20 cellular contexts compared by ENCODE assay signal in the genomic region with DNA sequence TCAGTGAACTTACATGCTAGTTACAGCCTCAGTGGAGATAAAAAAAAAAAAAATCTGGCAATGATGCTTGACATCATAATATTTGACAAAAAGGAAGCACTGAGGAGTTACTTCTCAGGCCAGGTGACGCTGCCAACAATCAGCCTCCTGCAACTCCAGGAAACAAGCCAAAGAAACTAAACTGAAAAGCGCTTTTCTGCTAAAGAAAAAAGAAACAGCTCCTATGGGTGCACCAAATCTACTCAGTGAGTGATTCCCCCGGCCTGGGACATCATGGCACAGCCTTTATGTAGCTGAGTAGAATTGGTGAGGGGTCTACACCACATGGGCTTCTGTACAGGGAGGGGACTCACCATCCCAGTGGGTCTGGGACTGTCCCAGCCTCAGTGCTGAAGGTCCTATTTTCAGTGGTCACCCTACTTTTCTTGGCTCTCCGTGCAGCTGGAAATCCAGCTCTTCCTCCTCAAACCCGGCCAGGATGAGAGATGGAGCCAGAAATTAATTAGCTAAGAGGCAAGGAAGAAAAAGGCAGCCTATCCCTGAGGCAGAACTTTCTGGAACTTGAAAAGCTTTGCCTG.
DNase-seq lines count a peak whose midpoint lies in the region; ATAC-seq, FAIRE-seq and TF ChIP-seq lines count a peak whose summit lies in the region.
"Had no signal": no experiment of that assay in that cellular context is flagged by ENCODE, and none has a peak within 500 bp of the region (broad histone marks: within the 10 kb centered on the region; RNA-seq: fewer than 3 reads in every experiment).

No MANE protein-coding gene starts in this region.

- peaks cover 47% of the 10 kb centered on the region for H3K4me1 ChIP-seq in A549

- ATAC-seq in A549, result peak; percentile 55 to 64

- TF ChIP-seq RAD21 in A549 (conservative IDR thresholded peaks at IDR 0.05 in 1 of 2, IDR thresholded peaks at IDR 0.05 in 1 of 2), result no peak

- CTCF ChIA-PET in A549 (lab: Yijun Ruan, JAX), result interaction anchor here (0.7 to 1.5 kb wide), 6 partner anchors 9 to 134 kb away, joined by 3 to 5 read pairs (median 3); no protein-coding TSS in a partner anchor

- FAIRE-seq in A549 (lab: Jason Lieb, UNC), result no peak
- no peak for FAIRE-seq in GM12891 (lab: Jason Lieb, UNC)
- FAIRE-seq: frontal cortex, small intestine had no signal

- no peaks in the 10 kb centered on the region for H3K9me3 ChIP-seq in A549

- H3K4me3 ChIP-seq in A549, result peak overlapping the region; percentile 17; the same call in 1 of the 3 replicates
- H3K4me3 ChIP-seq in dorsolateral prefrontal cortex, result peak overlapping the region in 1 of 59 donors; percentile 2
- H3K4me3 ChIP-seq: lung had no signal

- no peak for DNase-seq in A549 (ENCODE audit: low read depth in 1 of 2, low spot score in 1 of 2)
- DNase-seq in dorsolateral prefrontal cortex, result peak in 1 of 10 donors; percentile 54
- peak; percentile 52 for DNase-seq in midbrain (lab: John Stamatoyannopoulos, UW)
- no peak for DNase-seq in GM12891 (ENCODE audit: insufficient read length, low spot score)
- DNase-seq in NCI-H1417 treated with DMSO at 0.1 percent for 48 hours (lab: John Stamatoyannopoulos, UW), result no peak
- no peak for DNase-seq in AML-193 (lab: John Stamatoyannopoulos, UW)
- DNase-seq in NCI-H774 (lab: John Stamatoyannopoulos, UW), result no peak
- DNase-seq: 8988T; activated naive CD4-positive, alpha-beta T cell treated with anti-CD3 and anti-CD28 coated beads, Interleukin-2, amount 10 ng/mL, durations not matched to agents 7 days and 5 days; amniotic stem cell; erythroblast; GF-D8; H7; islet precursor cell; NCI-H187; small intestine had no signal

- POLR2A ChIA-PET in A549 (lab: Yijun Ruan, JAX), result interaction anchor here (1.1 to 2.2 kb wide), 3 partner anchors 38 to 59 kb away, joined by 4 to 10 read pairs (median 7); no protein-coding TSS in a partner anchor

- no peak for TF ChIP-seq EP300 in A549 (IDR thresholded peaks at IDR 0.05)

- TF ChIP-seq CTCF in A549 (IDR thresholded peaks at IDR 0.05) (no peak), dorsolateral prefrontal cortex (IDR thresholded peaks at IDR 0.05 in 54 of 56, conservative IDR thresholded peaks at IDR 0.05 in 2 of 56; ENCODE audit: low read depth in 1 of 56, partially characterized antibody in 56 of 56) (no peak)

- 63% methylated on average over 5 of the region's 5 CpGs for WGBS in A549 (ENCODE audit: missing lambda C conversion rate)

- H3K27ac ChIP-seq in A549 (peak overlapping the region; percentile 91 to 92), angular gyrus (ENCODE audit: low read depth, low read length) (peak overlapping the region; percentile 17), dorsolateral prefrontal cortex (peak overlapping the region in 50 of 59 donors; percentile 6 to 82 (median 58))
- H3K27ac ChIP-seq: KMS-11 had no signal

- H3K4me2 ChIP-seq in A549, result peak overlapping the region; percentile 81
- H3K4me2 ChIP-seq: KMS-11 had no signal

- TF ChIP-seq POLR2A in A549 (IDR thresholded peaks at IDR 0.05; ENCODE audit: low read length), result no peak
- no peak for TF ChIP-seq POLR2A in GM12891 (IDR thresholded peaks at IDR 0.05; ENCODE audit: low read depth, low read length)

- intact Hi-C loops in dorsolateral prefrontal cortex (cut with DNase I), result no loop called here

- H3K27me3 ChIP-seq in dorsolateral prefrontal cortex, result no peaks in the 10 kb centered on the region

TF ChIP-seq in A549, 52 proteins besides CTCF, POLR2A, EP300 and RAD21:
- no peak for TF ChIP-seq USF2 (IDR thresholded peaks at IDR 0.05)
- TF ChIP-seq, protein P1, sequence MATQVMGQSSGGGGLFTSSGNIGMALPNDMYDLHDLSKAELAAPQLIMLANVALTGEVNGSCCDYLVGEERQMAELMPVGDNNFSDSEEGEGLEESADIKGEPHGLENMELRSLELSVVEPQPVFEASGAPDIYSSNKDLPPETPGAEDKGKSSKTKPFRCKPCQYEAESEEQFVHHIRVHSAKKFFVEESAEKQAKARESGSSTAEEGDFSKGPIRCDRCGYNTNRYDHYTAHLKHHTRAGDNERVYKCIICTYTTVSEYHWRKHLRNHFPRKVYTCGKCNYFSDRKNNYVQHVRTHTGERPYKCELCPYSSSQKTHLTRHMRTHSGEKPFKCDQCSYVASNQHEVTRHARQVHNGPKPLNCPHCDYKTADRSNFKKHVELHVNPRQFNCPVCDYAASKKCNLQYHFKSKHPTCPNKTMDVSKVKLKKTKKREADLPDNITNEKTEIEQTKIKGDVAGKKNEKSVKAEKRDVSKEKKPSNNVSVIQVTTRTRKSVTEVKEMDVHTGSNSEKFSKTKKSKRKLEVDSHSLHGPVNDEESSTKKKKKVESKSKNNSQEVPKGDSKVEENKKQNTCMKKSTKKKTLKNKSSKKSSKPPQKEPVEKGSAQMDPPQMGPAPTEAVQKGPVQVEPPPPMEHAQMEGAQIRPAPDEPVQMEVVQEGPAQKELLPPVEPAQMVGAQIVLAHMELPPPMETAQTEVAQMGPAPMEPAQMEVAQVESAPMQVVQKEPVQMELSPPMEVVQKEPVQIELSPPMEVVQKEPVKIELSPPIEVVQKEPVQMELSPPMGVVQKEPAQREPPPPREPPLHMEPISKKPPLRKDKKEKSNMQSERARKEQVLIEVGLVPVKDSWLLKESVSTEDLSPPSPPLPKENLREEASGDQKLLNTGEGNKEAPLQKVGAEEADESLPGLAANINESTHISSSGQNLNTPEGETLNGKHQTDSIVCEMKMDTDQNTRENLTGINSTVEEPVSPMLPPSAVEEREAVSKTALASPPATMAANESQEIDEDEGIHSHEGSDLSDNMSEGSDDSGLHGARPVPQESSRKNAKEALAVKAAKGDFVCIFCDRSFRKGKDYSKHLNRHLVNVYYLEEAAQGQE (IDR thresholded peaks at IDR 0.05), result peak; percentile 29; the same call in 1 of the 2 replicates
TF ChIP-seq in A549: peak in this region for 1.

TF ChIP-seq in GM12891, 5 proteins besides CTCF, POLR2A, EP300 and RAD21:
- TF ChIP-seq PAX5 (IDR thresholded peaks at IDR 0.05; ENCODE audit: insufficient read depth, low read length, severe bottlenecking) (no peak), POLR2AphosphoS5 (IDR thresholded peaks at IDR 0.05; ENCODE audit: low read depth, low read length) (no peak), TAF1 (IDR thresholded peaks at IDR 0.05; ENCODE audit: low read depth, low read length) (no peak), SPI1 (IDR thresholded peaks at IDR 0.05; ENCODE audit: low read depth, low read length) (no peak), POU2F2 (IDR thresholded peaks at IDR 0.05; ENCODE audit: low read depth, low read length) (no peak)

Comparison
In these comparisons a context has a peak if more than half of its experiments do, and no peak if none do; other contexts are left out.
1. H3K27ac ChIP-seq: peak in every context shown above with its lines; median percentile 92 in A549; 58 in dorsolateral prefrontal cortex; 17 in angular gyrus.